ENCODE assay signal across 1 cellular context in the genomic region with DNA sequence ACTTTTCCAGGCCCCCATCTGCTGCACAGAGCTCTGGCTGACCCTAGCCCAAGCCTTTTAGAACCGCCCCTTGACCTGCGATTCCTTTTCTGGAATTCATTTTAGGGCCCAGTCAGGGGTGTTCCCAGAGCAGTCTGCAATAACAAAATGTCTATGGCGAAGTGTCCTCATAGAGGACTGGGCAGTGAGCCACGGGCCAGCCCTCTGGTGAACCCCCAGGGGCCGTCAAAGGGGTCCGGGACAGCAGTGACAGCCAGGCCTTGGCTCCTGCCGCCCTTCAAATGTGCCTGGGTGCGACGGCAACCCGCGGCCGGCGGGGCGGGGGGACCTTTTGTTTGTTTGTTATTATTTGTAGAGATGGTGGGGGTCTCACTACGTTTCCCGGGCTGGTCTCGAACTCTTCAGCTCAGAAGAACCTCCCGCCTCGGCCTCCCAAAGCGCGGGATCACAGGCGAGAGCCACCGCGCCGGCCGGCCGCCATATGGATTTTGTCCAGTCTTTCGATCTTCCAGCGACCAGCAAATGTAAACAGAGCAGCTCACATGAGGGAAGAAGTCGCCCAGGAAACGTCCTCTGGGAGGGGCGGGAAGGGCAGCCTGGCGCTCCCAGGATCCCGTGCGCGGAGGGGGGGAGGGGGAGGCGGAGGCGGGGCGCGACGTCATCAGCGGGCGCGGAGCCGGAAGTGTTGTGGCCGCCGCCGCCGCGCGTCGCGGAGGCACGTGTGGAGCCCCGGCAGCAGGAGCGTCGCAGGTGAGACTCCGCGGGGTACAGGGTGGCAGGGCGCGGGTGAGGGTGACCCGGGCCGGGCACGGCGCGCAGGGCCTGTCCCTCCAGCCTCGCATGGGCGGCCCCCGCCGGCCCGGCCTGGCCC.
A peak's percentile ranks its signal among the peaks of the same experiment; 100 is the strongest.
TF ChIP-seq lines count a peak whose summit lies in the region.

Gene TRMT61A (plus strand): TSS at position 685 of the 871 bp plus-strand sequence. CDS start 783 bp downstream, outside the sequence.

TF ChIP-seq in HepG2, 621 proteins besides CTCF, POLR2A, EP300 and RAD21 (continued from another document and continues in another):
- TF ChIP-seq GATAD2A (CRISPR knock-in tag; IDR thresholded peaks at IDR 0.05) (peak; percentile 54), ZNF616 (CRISPR knock-in tag; IDR thresholded peaks at IDR 0.05; ENCODE audit: low read depth) (no peak), CBX1 (IDR thresholded peaks at IDR 0.05; ENCODE audit: low read depth) (peak; percentile 35), ZNF570 (CRISPR knock-in tag; IDR thresholded peaks at IDR 0.05; ENCODE audit: borderline replicate concordance) (no peak), KMT2B (CRISPR knock-in tag; IDR thresholded peaks at IDR 0.05) (0 out of 2 replicates have a peak, but pooled peaks have one; percentile 30), ZNF713 (CRISPR knock-in tag; IDR thresholded peaks at IDR 0.05) (no peak), ZNF660 (CRISPR knock-in tag; IDR thresholded peaks at IDR 0.05; ENCODE audit: borderline replicate concordance, low read depth) (no peak), ARID4A (CRISPR knock-in tag; IDR thresholded peaks at IDR 0.05; ENCODE audit: borderline replicate concordance) (peak; percentile 99), GATA4 (IDR thresholded peaks at IDR 0.05; ENCODE audit: borderline replicate concordance, low read depth) (peak; percentile 29; the same call in 1 of the 2 replicates), XRCC5 (optimal IDR thresholded peaks at IDR 0.05; ENCODE audit: low read length) (no peak), ZNF12 (CRISPR knock-in tag; IDR thresholded peaks at IDR 0.05) (no peak), ZBTB21 (CRISPR knock-in tag; IDR thresholded peaks at IDR 0.05) (no peak), ASH2L (IDR thresholded peaks at IDR 0.05; ENCODE audit: insufficient read length, low read depth, low read length) (peak; percentile 65), HMGA1 (CRISPR knock-in tag; conservative IDR thresholded peaks at IDR 0.05) (no peak), POLR2G (IDR thresholded peaks at IDR 0.05; ENCODE audit: low read depth, low read length) (peak; percentile 85), KAT2B (IDR thresholded peaks at IDR 0.05; ENCODE audit: borderline replicate concordance, low read depth, low read length) (no peak), POLR2AphosphoS2 (IDR thresholded peaks at IDR 0.05; ENCODE audit: low read depth, low read length) (0 out of 2 replicates have a peak, but pooled peaks have one; percentile 57), EZH2 (conservative IDR thresholded peaks at IDR 0.05; ENCODE audit: low read depth, low read length) (no peak), FOXP4 (CRISPR knock-in tag; IDR thresholded peaks at IDR 0.05) (no peak; the same call in none of the 2 replicates), ZNF10 (CRISPR knock-in tag; IDR thresholded peaks at IDR 0.05; ENCODE audit: borderline replicate concordance, low read depth) (no peak), PREB (CRISPR knock-in tag; IDR thresholded peaks at IDR 0.05) (no peak), SNAPC2 (CRISPR knock-in tag; IDR thresholded peaks at IDR 0.05) (no peak), ZNF841 (CRISPR knock-in tag; IDR thresholded peaks at IDR 0.05; ENCODE audit: borderline replicate concordance) (no peak), JARID2 (CRISPR knock-in tag; IDR thresholded peaks at IDR 0.05; ENCODE audit: insufficient replicate concordance) (no peak), ZNF232 (CRISPR knock-in tag; IDR thresholded peaks at IDR 0.05; ENCODE audit: borderline replicate concordance) (no peak; the same call in 1 of the 2 replicates), ELF1 (CRISPR knock-in tag; IDR thresholded peaks at IDR 0.05) (peak; percentile 68), ZNF207 (IDR thresholded peaks at IDR 0.05; ENCODE audit: borderline replicate concordance) (no peak), NRL (CRISPR knock-in tag; IDR thresholded peaks at IDR 0.05; ENCODE audit: borderline replicate concordance) (0 out of 2 replicates have a peak, but pooled peaks have one; percentile 63), ZNF747 (CRISPR knock-in tag; IDR thresholded peaks at IDR 0.05; ENCODE audit: borderline replicate concordance) (0 out of 2 replicates have a peak, but pooled peaks have one; percentile 30), ZSCAN12 (CRISPR knock-in tag; IDR thresholded peaks at IDR 0.05) (no peak), ZFYVE20 (CRISPR knock-in tag; IDR thresholded peaks at IDR 0.05; ENCODE audit: borderline replicate concordance, low read depth) (no peak), ZNF501 (CRISPR knock-in tag; IDR thresholded peaks at IDR 0.05) (peak; percentile 61), MAFG (CRISPR knock-in tag; IDR thresholded peaks at IDR 0.05) (no peak), TOE1 (CRISPR knock-in tag; IDR thresholded peaks at IDR 0.05) (no peak)
- TF ChIP-seq, protein P1, sequence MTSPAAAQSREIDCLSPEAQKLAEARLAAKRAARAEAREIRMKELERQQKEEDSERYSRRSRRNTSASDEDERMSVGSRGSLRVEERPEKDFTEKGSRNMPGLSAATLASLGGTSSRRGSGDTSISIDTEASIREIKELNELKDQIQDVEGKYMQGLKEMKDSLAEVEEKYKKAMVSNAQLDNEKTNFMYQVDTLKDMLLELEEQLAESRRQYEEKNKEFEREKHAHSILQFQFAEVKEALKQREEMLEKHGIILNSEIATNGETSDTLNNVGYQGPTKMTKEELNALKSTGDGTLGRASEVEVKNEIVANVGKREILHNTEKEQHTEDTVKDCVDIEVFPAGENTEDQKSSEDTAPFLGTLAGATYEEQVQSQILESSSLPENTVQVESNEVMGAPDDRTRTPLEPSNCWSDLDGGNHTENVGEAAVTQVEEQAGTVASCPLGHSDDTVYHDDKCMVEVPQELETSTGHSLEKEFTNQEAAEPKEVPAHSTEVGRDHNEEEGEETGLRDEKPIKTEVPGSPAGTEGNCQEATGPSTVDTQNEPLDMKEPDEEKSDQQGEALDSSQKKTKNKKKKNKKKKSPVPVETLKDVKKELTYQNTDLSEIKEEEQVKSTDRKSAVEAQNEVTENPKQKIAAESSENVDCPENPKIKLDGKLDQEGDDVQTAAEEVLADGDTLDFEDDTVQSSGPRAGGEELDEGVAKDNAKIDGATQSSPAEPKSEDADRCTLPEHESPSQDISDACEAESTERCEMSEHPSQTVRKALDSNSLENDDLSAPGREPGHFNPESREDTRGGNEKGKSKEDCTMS (CRISPR knock-in tag; conservative IDR thresholded peaks at IDR 0.05) = no peak
- TF ChIP-seq, protein P2, sequence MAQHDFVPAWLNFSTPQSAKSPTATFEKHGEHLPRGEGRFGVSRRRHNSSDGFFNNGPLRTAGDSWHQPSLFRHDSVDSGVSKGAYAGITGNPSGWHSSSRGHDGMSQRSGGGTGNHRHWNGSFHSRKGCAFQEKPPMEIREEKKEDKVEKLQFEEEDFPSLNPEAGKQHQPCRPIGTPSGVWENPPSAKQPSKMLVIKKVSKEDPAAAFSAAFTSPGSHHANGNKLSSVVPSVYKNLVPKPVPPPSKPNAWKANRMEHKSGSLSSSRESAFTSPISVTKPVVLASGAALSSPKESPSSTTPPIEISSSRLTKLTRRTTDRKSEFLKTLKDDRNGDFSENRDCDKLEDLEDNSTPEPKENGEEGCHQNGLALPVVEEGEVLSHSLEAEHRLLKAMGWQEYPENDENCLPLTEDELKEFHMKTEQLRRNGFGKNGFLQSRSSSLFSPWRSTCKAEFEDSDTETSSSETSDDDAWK (CRISPR knock-in tag; IDR thresholded peaks at IDR 0.05) = no peak
- TF ChIP-seq, protein P3, sequence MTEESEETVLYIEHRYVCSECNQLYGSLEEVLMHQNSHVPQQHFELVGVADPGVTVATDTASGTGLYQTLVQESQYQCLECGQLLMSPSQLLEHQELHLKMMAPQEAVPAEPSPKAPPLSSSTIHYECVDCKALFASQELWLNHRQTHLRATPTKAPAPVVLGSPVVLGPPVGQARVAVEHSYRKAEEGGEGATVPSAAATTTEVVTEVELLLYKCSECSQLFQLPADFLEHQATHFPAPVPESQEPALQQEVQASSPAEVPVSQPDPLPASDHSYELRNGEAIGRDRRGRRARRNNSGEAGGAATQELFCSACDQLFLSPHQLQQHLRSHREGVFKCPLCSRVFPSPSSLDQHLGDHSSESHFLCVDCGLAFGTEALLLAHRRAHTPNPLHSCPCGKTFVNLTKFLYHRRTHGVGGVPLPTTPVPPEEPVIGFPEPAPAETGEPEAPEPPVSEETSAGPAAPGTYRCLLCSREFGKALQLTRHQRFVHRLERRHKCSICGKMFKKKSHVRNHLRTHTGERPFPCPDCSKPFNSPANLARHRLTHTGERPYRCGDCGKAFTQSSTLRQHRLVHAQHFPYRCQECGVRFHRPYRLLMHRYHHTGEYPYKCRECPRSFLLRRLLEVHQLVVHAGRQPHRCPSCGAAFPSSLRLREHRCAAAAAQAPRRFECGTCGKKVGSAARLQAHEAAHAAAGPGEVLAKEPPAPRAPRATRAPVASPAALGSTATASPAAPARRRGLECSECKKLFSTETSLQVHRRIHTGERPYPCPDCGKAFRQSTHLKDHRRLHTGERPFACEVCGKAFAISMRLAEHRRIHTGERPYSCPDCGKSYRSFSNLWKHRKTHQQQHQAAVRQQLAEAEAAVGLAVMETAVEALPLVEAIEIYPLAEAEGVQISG (CRISPR knock-in tag; IDR thresholded peaks at IDR 0.05) = peak; percentile 57
- TF ChIP-seq, protein P4, sequence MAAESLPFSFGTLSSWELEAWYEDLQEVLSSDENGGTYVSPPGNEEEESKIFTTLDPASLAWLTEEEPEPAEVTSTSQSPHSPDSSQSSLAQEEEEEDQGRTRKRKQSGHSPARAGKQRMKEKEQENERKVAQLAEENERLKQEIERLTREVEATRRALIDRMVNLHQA (CRISPR knock-in tag; IDR thresholded peaks at IDR 0.05) = no peak
- TF ChIP-seq, protein P5, sequence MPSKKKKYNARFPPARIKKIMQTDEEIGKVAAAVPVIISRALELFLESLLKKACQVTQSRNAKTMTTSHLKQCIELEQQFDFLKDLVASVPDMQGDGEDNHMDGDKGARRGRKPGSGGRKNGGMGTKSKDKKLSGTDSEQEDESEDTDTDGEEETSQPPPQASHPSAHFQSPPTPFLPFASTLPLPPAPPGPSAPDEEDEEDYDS (CRISPR knock-in tag; IDR thresholded peaks at IDR 0.05) = 0 out of 2 replicates have a peak, but pooled peaks have one; percentile 24
- TF ChIP-seq, protein P6, sequence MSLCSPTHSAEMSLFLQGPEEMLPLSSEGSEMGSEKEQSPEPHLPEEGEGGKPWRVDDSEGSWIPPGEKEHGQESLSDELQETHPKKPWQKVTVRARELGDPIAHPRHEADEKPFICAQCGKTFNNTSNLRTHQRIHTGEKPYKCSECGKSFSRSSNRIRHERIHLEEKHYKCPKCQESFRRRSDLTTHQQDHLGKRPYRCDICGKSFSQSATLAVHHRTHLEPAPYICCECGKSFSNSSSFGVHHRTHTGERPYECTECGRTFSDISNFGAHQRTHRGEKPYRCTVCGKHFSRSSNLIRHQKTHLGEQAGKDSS (CRISPR knock-in tag; IDR thresholded peaks at IDR 0.05; ENCODE audit: borderline replicate concordance, low read depth) = no peak
- TF ChIP-seq, protein P7, sequence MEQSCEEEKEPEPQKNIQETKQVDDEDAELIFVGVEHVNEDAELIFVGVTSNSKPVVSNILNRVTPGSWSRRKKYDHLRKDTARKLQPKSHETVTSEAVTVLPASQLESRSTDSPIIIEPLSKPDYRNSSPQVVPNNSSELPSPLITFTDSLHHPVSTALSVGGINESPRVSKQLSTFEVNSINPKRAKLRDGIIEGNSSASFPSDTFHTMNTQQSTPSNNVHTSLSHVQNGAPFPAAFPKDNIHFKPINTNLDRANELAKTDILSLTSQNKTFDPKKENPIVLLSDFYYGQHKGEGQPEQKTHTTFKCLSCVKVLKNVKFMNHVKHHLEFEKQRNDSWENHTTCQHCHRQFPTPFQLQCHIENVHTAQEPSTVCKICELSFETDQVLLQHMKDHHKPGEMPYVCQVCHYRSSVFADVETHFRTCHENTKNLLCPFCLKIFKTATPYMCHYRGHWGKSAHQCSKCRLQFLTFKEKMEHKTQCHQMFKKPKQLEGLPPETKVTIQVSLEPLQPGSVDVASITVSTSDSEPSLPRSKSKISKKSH (CRISPR knock-in tag; IDR thresholded peaks at IDR 0.05; ENCODE audit: borderline replicate concordance) = no peak
